In genomic region chr17:27529230-27529796, GRCh38 we compare ENCODE assay signal across 1 cellular context.
TF ChIP-seq lines count a peak whose summit lies in the region.

No MANE protein-coding gene starts in this region.

TF ChIP-seq in K562, 482 proteins besides CTCF, POLR2A, EP300 and RAD21 (continued from another document):
- no peak for TF ChIP-seq FOXP4 (CRISPR knock-in tag; IDR thresholded peaks at IDR 0.05; ENCODE audit: borderline replicate concordance)
- TF ChIP-seq JUND (IDR thresholded peaks at IDR 0.05; ENCODE audit: borderline replicate concordance, low read depth, low read length) = peak; percentile 93
- TF ChIP-seq JUND (tag; IDR thresholded peaks at IDR 0.05; ENCODE audit: borderline replicate concordance, low read depth, low read length) = peak; percentile 86; the same call in 1 of the 3 replicates
- TF ChIP-seq ZNF584 (CRISPR knock-in tag; IDR thresholded peaks at IDR 0.05; ENCODE audit: low read depth) = peak; percentile 84; the same call in 1 of the 2 replicates
- TF ChIP-seq HIVEP1 (CRISPR knock-in tag; IDR thresholded peaks at IDR 0.05) = 0 out of 2 replicates have a peak, but pooled peaks have one; percentile 55
- TF ChIP-seq, protein P1, sequence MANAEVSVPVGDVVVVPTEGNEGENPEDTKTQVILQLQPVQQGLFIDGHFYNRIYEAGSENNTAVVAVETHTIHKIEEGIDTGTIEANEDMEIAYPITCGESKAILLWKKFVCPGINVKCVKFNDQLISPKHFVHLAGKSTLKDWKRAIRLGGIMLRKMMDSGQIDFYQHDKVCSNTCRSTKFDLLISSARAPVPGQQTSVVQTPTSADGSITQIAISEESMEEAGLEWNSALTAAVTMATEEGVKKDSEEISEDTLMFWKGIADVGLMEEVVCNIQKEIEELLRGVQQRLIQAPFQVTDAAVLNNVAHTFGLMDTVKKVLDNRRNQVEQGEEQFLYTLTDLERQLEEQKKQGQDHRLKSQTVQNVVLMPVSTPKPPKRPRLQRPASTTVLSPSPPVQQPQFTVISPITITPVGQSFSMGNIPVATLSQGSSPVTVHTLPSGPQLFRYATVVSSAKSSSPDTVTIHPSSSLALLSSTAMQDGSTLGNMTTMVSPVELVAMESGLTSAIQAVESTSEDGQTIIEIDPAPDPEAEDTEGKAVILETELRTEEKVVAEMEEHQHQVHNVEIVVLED (CRISPR knock-in tag; IDR thresholded peaks at IDR 0.05) = 0 out of 2 replicates have a peak, but pooled peaks have one; percentile 12
- TF ChIP-seq RCOR1 (IDR thresholded peaks at IDR 0.05; ENCODE audit: borderline replicate concordance in 1 of 2, low read depth in 2 of 2, low read length in 2 of 2) = peak in 1 of 2 experiments; percentile 75; a peak in 2 of 4 replicates
- no peak for TF ChIP-seq SMAD2 (IDR thresholded peaks at IDR 0.05; ENCODE audit: low read depth, low read length)
- peak; percentile 73; the same call in 1 of the 2 replicates for TF ChIP-seq ARID2 (IDR thresholded peaks at IDR 0.05)
- peak; percentile 76; the same call in 1 of the 2 replicates for TF ChIP-seq ERF (CRISPR knock-in tag; IDR thresholded peaks at IDR 0.05)
- peak; percentile 95; the same call in 1 of the 2 replicates for TF ChIP-seq HSF4 (CRISPR knock-in tag; IDR thresholded peaks at IDR 0.05; ENCODE audit: borderline replicate concordance)
- peak; percentile 62; the same call in 1 of the 2 replicates for TF ChIP-seq ZNF449 (CRISPR knock-in tag; IDR thresholded peaks at IDR 0.05)
- TF ChIP-seq NFXL1 (CRISPR knock-in tag; IDR thresholded peaks at IDR 0.05) = 0 out of 2 replicates have a peak, but pooled peaks have one; percentile 38
- peak; percentile 99 for TF ChIP-seq DMBX1 (CRISPR knock-in tag; IDR thresholded peaks at IDR 0.05; ENCODE audit: borderline replicate concordance)
- TF ChIP-seq HMBOX1 (IDR thresholded peaks at IDR 0.05) = no peak; the same call in none of the 2 replicates
- peak; percentile 66 for TF ChIP-seq HMGN3 (IDR thresholded peaks at IDR 0.05; ENCODE audit: borderline replicate concordance, extremely low read depth, insufficient read length, low read depth, low read length)
- peak; percentile 64 for TF ChIP-seq RBFOX2 (IDR thresholded peaks at IDR 0.05; ENCODE audit: low read depth, low read length)
- TF ChIP-seq, protein P2, sequence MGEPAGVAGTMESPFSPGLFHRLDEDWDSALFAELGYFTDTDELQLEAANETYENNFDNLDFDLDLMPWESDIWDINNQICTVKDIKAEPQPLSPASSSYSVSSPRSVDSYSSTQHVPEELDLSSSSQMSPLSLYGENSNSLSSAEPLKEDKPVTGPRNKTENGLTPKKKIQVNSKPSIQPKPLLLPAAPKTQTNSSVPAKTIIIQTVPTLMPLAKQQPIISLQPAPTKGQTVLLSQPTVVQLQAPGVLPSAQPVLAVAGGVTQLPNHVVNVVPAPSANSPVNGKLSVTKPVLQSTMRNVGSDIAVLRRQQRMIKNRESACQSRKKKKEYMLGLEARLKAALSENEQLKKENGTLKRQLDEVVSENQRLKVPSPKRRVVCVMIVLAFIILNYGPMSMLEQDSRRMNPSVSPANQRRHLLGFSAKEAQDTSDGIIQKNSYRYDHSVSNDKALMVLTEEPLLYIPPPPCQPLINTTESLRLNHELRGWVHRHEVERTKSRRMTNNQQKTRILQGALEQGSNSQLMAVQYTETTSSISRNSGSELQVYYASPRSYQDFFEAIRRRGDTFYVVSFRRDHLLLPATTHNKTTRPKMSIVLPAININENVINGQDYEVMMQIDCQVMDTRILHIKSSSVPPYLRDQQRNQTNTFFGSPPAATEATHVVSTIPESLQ (CRISPR knock-in tag; IDR thresholded peaks at IDR 0.05) = no peak
- 0 out of 2 replicates have a peak, but pooled peaks have one; percentile 61 for TF ChIP-seq ZNF830 (CRISPR knock-in tag; IDR thresholded peaks at IDR 0.05)
- peak; percentile 35 for TF ChIP-seq ZFP36 (IDR thresholded peaks at IDR 0.05; ENCODE audit: low read depth, low read length, partially characterized antibody)
- TF ChIP-seq E2F3 (CRISPR knock-in tag; IDR thresholded peaks at IDR 0.05) = no peak
- TF ChIP-seq ZNF217 (CRISPR knock-in tag; IDR thresholded peaks at IDR 0.05) = no peak
- peak; percentile 96 for TF ChIP-seq MEIS2 (IDR thresholded peaks at IDR 0.05; ENCODE audit: partially characterized antibody)
- peak; percentile 95 for TF ChIP-seq ZNF175 (CRISPR knock-in tag; IDR thresholded peaks at IDR 0.05; ENCODE audit: low read depth)
- TF ChIP-seq CEBPB (tag; IDR thresholded peaks at IDR 0.05) = peak; percentile 99
- TF ChIP-seq, protein P3, sequence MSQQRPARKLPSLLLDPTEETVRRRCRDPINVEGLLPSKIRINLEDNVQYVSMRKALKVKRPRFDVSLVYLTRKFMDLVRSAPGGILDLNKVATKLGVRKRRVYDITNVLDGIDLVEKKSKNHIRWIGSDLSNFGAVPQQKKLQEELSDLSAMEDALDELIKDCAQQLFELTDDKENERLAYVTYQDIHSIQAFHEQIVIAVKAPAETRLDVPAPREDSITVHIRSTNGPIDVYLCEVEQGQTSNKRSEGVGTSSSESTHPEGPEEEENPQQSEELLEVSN (IDR thresholded peaks at IDR 0.05; ENCODE audit: borderline replicate concordance in 1 of 2, extremely low read depth in 1 of 2, insufficient read depth in 1 of 2, insufficient read length in 1 of 2, low read depth in 1 of 2, low read length in 1 of 2, poor library complexity in 1 of 2, severe bottlenecking in 1 of 2) = peak in 1 of 2 experiments; percentile 30
- peak; percentile 86 for TF ChIP-seq IFI16 (CRISPR knock-in tag; IDR thresholded peaks at IDR 0.05)
- no peak for TF ChIP-seq ZFP1 (CRISPR knock-in tag; IDR thresholded peaks at IDR 0.05)
- peak; percentile 57; the same call in 1 of the 2 replicates for TF ChIP-seq TEAD4 (IDR thresholded peaks at IDR 0.05; ENCODE audit: low read length)
- no peak for TF ChIP-seq TEAD4 (CRISPR knock-in tag; IDR thresholded peaks at IDR 0.05; ENCODE audit: borderline replicate concordance)
- TF ChIP-seq MAFF (IDR thresholded peaks at IDR 0.05; ENCODE audit: low read length) = no peak
- TF ChIP-seq ETV6 (IDR thresholded peaks at IDR 0.05; ENCODE audit: borderline replicate concordance in 1 of 2, low read depth in 2 of 2, low read length in 1 of 2) = peak in 1 of 2 experiments; percentile 22; a peak in 2 of 4 replicates
- no peak for TF ChIP-seq ETV6 (CRISPR knock-in tag; IDR thresholded peaks at IDR 0.05; ENCODE audit: borderline replicate concordance)
- peak in 1 of 2 experiments; percentile 63; a peak in 3 of 4 replicates for TF ChIP-seq FOXK2 (conservative IDR thresholded peaks at IDR 0.05 in 1 of 2, IDR thresholded peaks at IDR 0.05 in 1 of 2; ENCODE audit: low read depth in 2 of 2)
- TF ChIP-seq SMAD3 (CRISPR knock-in tag; conservative IDR thresholded peaks at IDR 0.05) = peak; percentile 68; the same call in 1 of the 2 replicates
- TF ChIP-seq, protein P4, sequence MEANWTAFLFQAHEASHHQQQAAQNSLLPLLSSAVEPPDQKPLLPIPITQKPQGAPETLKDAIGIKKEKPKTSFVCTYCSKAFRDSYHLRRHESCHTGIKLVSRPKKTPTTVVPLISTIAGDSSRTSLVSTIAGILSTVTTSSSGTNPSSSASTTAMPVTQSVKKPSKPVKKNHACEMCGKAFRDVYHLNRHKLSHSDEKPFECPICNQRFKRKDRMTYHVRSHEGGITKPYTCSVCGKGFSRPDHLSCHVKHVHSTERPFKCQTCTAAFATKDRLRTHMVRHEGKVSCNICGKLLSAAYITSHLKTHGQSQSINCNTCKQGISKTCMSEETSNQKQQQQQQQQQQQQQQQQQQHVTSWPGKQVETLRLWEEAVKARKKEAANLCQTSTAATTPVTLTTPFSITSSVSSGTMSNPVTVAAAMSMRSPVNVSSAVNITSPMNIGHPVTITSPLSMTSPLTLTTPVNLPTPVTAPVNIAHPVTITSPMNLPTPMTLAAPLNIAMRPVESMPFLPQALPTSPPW (CRISPR knock-in tag; IDR thresholded peaks at IDR 0.05) = peak; percentile 69
- no peak for TF ChIP-seq MCM5 (IDR thresholded peaks at IDR 0.05; ENCODE audit: low read depth)
- peak; percentile 67 for TF ChIP-seq ETV1 (tag; conservative IDR thresholded peaks at IDR 0.05; ENCODE audit: low read depth)
- TF ChIP-seq GTF2F1 (IDR thresholded peaks at IDR 0.05; ENCODE audit: low read depth, low read length) = no peak
- no peak for TF ChIP-seq ILF3 (IDR thresholded peaks at IDR 0.05; ENCODE audit: borderline replicate concordance)
- TF ChIP-seq RBM22 (IDR thresholded peaks at IDR 0.05; ENCODE audit: low read depth, low read length, poor library complexity, severe bottlenecking) = no peak
- TF ChIP-seq OTX1 (CRISPR knock-in tag; IDR thresholded peaks at IDR 0.05) = no peak
- TF ChIP-seq POLR2AphosphoS5 (IDR thresholded peaks at IDR 0.05; ENCODE audit: control insufficient read depth, insufficient read depth, low read depth, low read length) = no peak
- TF ChIP-seq EP400 (IDR thresholded peaks at IDR 0.05) = peak; percentile 96
- peak; percentile 66 for TF ChIP-seq ELF1 (tag; IDR thresholded peaks at IDR 0.05)
- TF ChIP-seq ZNF143 (CRISPR knock-in tag; IDR thresholded peaks at IDR 0.05) = no peak
- TF ChIP-seq ATF7 (IDR thresholded peaks at IDR 0.05) = peak; percentile 95
- peak; percentile 58 for TF ChIP-seq CBFA2T3 (IDR thresholded peaks at IDR 0.05)
- TF ChIP-seq SMC3 (conservative IDR thresholded peaks at IDR 0.05; ENCODE audit: insufficient read depth, low read depth, low read length) = 0 out of 2 replicates have a peak, but pooled peaks have one; percentile 6
TF ChIP-seq in K562: peak in this region for 147.
